10 cellular contexts compared by ENCODE assay signal in the genomic region with DNA sequence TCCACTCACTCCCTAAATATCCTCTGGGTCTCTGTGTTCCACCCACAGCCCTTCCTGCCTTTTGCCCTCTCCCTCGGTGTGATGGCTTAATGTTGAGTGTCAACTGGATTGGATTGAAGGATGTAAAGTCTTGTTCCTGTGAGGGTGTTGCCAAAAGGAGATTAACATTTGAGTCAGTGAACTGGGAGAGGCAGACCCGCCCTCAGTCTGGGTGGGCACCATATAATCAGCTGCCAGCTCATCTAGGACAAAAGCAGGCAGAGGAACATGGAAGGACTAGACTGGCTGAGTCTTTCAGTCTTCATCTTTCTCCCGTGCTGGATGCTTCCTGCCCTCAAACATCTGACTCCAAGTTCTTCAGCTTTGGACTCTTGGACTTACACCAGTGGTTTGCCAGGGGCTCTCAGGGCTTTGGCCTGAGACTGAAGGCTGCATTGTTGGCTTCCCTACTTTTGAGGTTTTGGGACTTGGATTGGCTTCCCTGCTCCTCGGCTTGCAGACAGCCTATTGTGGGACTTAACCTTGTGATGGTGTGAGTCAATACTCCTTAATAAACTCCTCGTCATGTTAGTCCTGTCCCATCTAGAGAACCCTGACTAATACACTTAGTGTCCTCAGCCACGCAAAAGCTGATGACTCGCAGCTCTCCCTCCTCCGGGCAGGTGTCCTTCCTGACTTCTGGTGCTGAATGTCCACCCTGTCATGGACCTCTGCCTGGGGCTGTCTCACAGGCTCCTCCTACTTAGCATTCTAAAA. TPM values are rescaled to one million over a fixed set of nuclear protein-coding genes. Genes with fewer than 3 reads are reported as not detected.
DNase-seq lines count a peak whose midpoint lies in the region; ATAC-seq, FAIRE-seq and TF ChIP-seq lines count a peak whose summit lies in the region.
"Had no signal": no experiment of that assay in that cellular context is flagged by ENCODE, and none has a peak within 500 bp of the region (broad histone marks: within the 10 kb centered on the region; RNA-seq: fewer than 3 reads in every experiment).

No MANE protein-coding gene starts in this region.

- H4K8ac ChIP-seq in H1 (ENCODE audit: extremely low read depth, insufficient read depth, low read length), result no peak overlapping the region

- peak overlapping the region; percentile 36; the same call in 1 of the 2 replicates for H2BK15ac ChIP-seq in H1 (ENCODE audit: low read length)

- H2AK5ac ChIP-seq in H1 (ENCODE audit: low read depth, low read length), result no peak overlapping the region

- no peaks in the 10 kb centered on the region for H3K9me2 ChIP-seq in PC-9 (ENCODE audit: insufficient read depth)

- no peak overlapping the region for H3K9ac ChIP-seq in H1 (replicated peaks in 1 of 4; ENCODE audit: extremely low read depth in 1 of 4, low read depth in 3 of 4, low read length in 3 of 4)
- H3K9ac ChIP-seq in HepG2 (ENCODE audit: insufficient read depth, low read depth, low read length), result no peak overlapping the region

- TF ChIP-seq CTCF in PC-9 (conservative IDR thresholded peaks at IDR 0.05) (no peak), H1 (IDR thresholded peaks at IDR 0.05; ENCODE audit: control extremely low read depth in 1 of 3, insufficient read depth in 1 of 3, low read depth in 1 of 3, low read length in 3 of 3) (no peak), neutrophil (IDR thresholded peaks at IDR 0.05) (no peak), HepG2 (CRISPR knock-in tag; IDR thresholded peaks at IDR 0.05) (no peak)

- peak overlapping the region; percentile 47; the same call in 1 of the 2 replicates for H3K27ac ChIP-seq in PC-9
- H3K27ac ChIP-seq in H1 (ENCODE audit: low read depth, low read length), result no peak overlapping the region
- peak overlapping the region; percentile 73 for H3K27ac ChIP-seq in neutrophil
- no peak overlapping the region for H3K27ac ChIP-seq in HepG2 (ENCODE audit: extremely low read length, insufficient read depth, low read length)

- CTCF ChIA-PET in PC-9 (lab: Charles Lee) (no interaction called here), H1 (lab: Charles Lee; ENCODE audit: partially characterized antibody) (interaction anchor here (0.5 to 3.3 kb wide), 5 partner anchors 12 to 174 kb away, joined by 3 to 22 read pairs (median 3); no protein-coding TSS in a partner anchor), HepG2 (lab: Yijun Ruan, JAX; ENCODE audit: low intra/inter-chr PET ratio, low total read pairs) (no interaction called here)

- H4K91ac ChIP-seq in H1 (replicated peaks; ENCODE audit: insufficient read length, low read length), result no peak overlapping the region

- H3K36me3 ChIP-seq in PC-9 (ENCODE audit: low read depth), result no peaks in the 10 kb centered on the region
- peaks cover 0 to 10% (median 0%) of the 10 kb centered on the region in 4 experiments; a peak in 1 of 8 replicates for H3K36me3 ChIP-seq in H1 (ENCODE audit: control insufficient read depth in 2 of 4, insufficient read depth in 4 of 4, low read length in 3 of 4)
- no peaks in the 10 kb centered on the region for H3K36me3 ChIP-seq in neutrophil
- no peaks in the 10 kb centered on the region for H3K36me3 ChIP-seq in HepG2 (replicated peaks in 1 of 2; ENCODE audit: control insufficient read depth in 1 of 2, insufficient read depth in 2 of 2, low read length in 2 of 2)

- H4K5ac ChIP-seq in H1 (ENCODE audit: insufficient read length, low read depth, low read length), result no peak overlapping the region

- no peak for TF ChIP-seq EP300 in H1 (IDR thresholded peaks at IDR 0.05; ENCODE audit: borderline replicate concordance in 1 of 2, low read depth in 2 of 2, low read length in 2 of 2)
- TF ChIP-seq EP300 in HepG2 (IDR thresholded peaks at IDR 0.05; ENCODE audit: low read depth in 2 of 2, low read length in 2 of 2), result no peak
- no peak for TF ChIP-seq EP300 in HepG2 (CRISPR knock-in tag; IDR thresholded peaks at IDR 0.05; ENCODE audit: borderline replicate concordance)

- no peak overlapping the region for H3K56ac ChIP-seq in H1 (replicated peaks; ENCODE audit: insufficient read length, low read depth, low read length)

- H3K18ac ChIP-seq in H1 (ENCODE audit: extremely low read depth, low read length), result peak overlapping the region; percentile 71; the same call in 1 of the 2 replicates

- no peak overlapping the region for H2BK120ac ChIP-seq in H1 (replicated peaks; ENCODE audit: low read depth, low read length)

- DNase-seq in Caki2 (ENCODE audit: low read depth) (peak; percentile 59), PC-9 (peak in 1 of 2 experiments; percentile 78), H1 (ENCODE audit: low read depth in 1 of 2, low spot score in 2 of 2) (no peak), HepG2 (ENCODE audit: low spot score) (no peak)
- DNase-seq in stimulated activated CD4-positive, alpha-beta T cell treated with anti-CD3 and anti-CD28 coated beads, Interleukin-12 subunit alpha, Interleukin-12 subunit beta, amount 100 ng/mL, for 4 hours, result no peak
- DNase-seq: NCI-H748 treated with DMSO at 0.1 percent for 48 hours had no signal

- H3K9me3 ChIP-seq in PC-9 (ENCODE audit: insufficient read depth, low read depth) (no peaks in the 10 kb centered on the region), H1 (ENCODE audit: insufficient read depth in 2 of 2, low read depth in 1 of 2, low read length in 1 of 2) (no peaks in the 10 kb centered on the region), neutrophil (no peaks in the 10 kb centered on the region), HepG2 (ENCODE audit: low read length) (no peaks in the 10 kb centered on the region)

- 0 out of 2 replicates have a peak overlapping the region, but pooled peaks have one; percentile 23 for H3K4me2 ChIP-seq in PC-9
- H3K4me2 ChIP-seq in H1 (ENCODE audit: insufficient read depth in 1 of 2, low read depth in 2 of 2, low read length in 2 of 2), result no peak overlapping the region; a peak in 1 of 4 replicates
- H3K4me2 ChIP-seq in HepG2 (ENCODE audit: low read depth, low read length), result no peak overlapping the region

- TF ChIP-seq POLR2A in H1 (IDR thresholded peaks at IDR 0.05; ENCODE audit: control extremely low read depth in 1 of 2, low read depth in 2 of 2, low read length in 2 of 2), result no peak
- no peak for TF ChIP-seq POLR2A in HepG2 (IDR thresholded peaks at IDR 0.05; ENCODE audit: insufficient read depth in 1 of 2, low read depth in 2 of 2, low read length in 2 of 2)

- H3K27me3 ChIP-seq in PC-9 (ENCODE audit: insufficient read depth, low read depth), result no peaks in the 10 kb centered on the region
- H3K27me3 ChIP-seq in H1 (replicated peaks in 1 of 4; ENCODE audit: control insufficient read depth in 3 of 4, extremely low read depth in 1 of 4, insufficient read depth in 3 of 4, low read length in 3 of 4), result no peaks in the 10 kb centered on the region
- H3K27me3 ChIP-seq in neutrophil, result no peaks in the 10 kb centered on the region
- H3K27me3 ChIP-seq in HepG2 (ENCODE audit: control insufficient read depth in 1 of 2, insufficient read depth in 2 of 2, low read length in 2 of 2), result no peaks in the 10 kb centered on the region; a peak in 1 of 5 replicates

- H3K4me3 ChIP-seq in PC-9 (no peak overlapping the region), H1 (ENCODE audit: extremely low read depth in 1 of 4, insufficient read depth in 2 of 4, low read depth in 3 of 4, low read length in 4 of 4) (no peak overlapping the region), neutrophil (ENCODE audit: low read depth in 1 of 2, low read length in 1 of 2) (no peak overlapping the region), HepG2 (replicated peaks in 1 of 3; ENCODE audit: insufficient read depth in 1 of 3, low read depth in 2 of 3, low read length in 3 of 3) (no peak overlapping the region)

- FAIRE-seq in H1 (lab: Jason Lieb, UNC) (no peak), HepG2 (lab: Jason Lieb, UNC) (no peak)
- FAIRE-seq: GM12891 had no signal

- intact Hi-C loops in PC-9 (cut with micrococcal nuclease; ENCODE audit: unreplicated experiment), result no loop called here
- intact Hi-C loops in HepG2 (cut with micrococcal nuclease; ENCODE audit: unreplicated experiment), result no loop called here

- peaks cover 19% of the 10 kb centered on the region; the same call in 1 of the 2 replicates for H3F3A ChIP-seq in PC-9 (ENCODE audit: insufficient read depth, low read depth)

- H2BK20ac ChIP-seq in H1 (ENCODE audit: low read length), result peak overlapping the region; percentile 84; the same call in 1 of the 2 replicates

- H2BK12ac ChIP-seq in H1 (ENCODE audit: low read depth, low read length), result no peak overlapping the region

- H3K4me1 ChIP-seq in PC-9 (replicated peaks; ENCODE audit: insufficient read depth) (peaks cover 33% of the 10 kb centered on the region), H1 (replicated peaks in 1 of 4; ENCODE audit: control insufficient read depth in 3 of 4, insufficient read depth in 4 of 4, low read length in 3 of 4) (peaks cover 5 to 17% (median 10%) of the 10 kb centered on the region in 4 experiments), neutrophil (ENCODE audit: control insufficient read depth in 1 of 2, insufficient read depth in 1 of 2, low read depth in 1 of 2, low read length in 1 of 2) (peaks cover 83 to 94% of the 10 kb centered on the region in 2 experiments), HepG2 (ENCODE audit: insufficient read depth, low read length) (peaks cover 52% of the 10 kb centered on the region)

- H3K23ac ChIP-seq in H1 (ENCODE audit: insufficient read length), result no peak overlapping the region

- BruUV-seq in PC-9 (replicated peaks; lab: Mats Ljungman, UMichigan) (no TSS peak), HepG2 (replicated peaks; lab: Mats Ljungman, UMichigan) (no TSS peak)

- no peak for ATAC-seq in HepG2
- no peak for ATAC-seq in GM18861 (IDR thresholded peaks at IDR 0.05; ENCODE audit: unreplicated experiment)
- no peak for ATAC-seq in GM21367 (IDR thresholded peaks at IDR 0.05; ENCODE audit: unreplicated experiment)

- 78% methylated on average over 7 of the region's 8 CpGs; no CpG with 5 or more reads in 1 of the 2 experiments for WGBS in H1 (ENCODE audit: extremely low coverage in 1 of 2, insufficient coverage in 1 of 2, insufficient read length in 1 of 2, insufficient replicate concordance in 2 of 2, low coverage in 1 of 2, low lambda C conversion rate in 2 of 2, missing lambda C conversion rate in 1 of 2), 2 experiments
- 77% methylated on average over 8 of the region's 8 CpGs for WGBS in HepG2 (ENCODE audit: low lambda C conversion rate)

- POLR2A ChIA-PET in PC-9 (lab: Charles Lee; ENCODE audit: unreplicated experiment) (no interaction called here), H1 (lab: Charles Lee; ENCODE audit: partially characterized antibody) (interaction anchor here (1.1 to 2.2 kb wide), 2 partner anchors 12 to 51 kb away, joined by 3 to 7 read pairs; no protein-coding TSS in a partner anchor), HepG2 (lab: Yijun Ruan, JAX) (no interaction called here)

- H3K23me2 ChIP-seq in H1 (ENCODE audit: low read depth, low read length), result no peaks in the 10 kb centered on the region

- peak overlapping the region; percentile 45; the same call in 1 of the 2 replicates for H2BK5ac ChIP-seq in H1 (ENCODE audit: low read depth, low read length)

- no peaks in the 10 kb centered on the region for H3K79me1 ChIP-seq in H1 (ENCODE audit: low read depth, low read length)

- TF ChIP-seq RAD21 in H1 (IDR thresholded peaks at IDR 0.05 in 1 of 2, conservative IDR thresholded peaks at IDR 0.05 in 1 of 2; ENCODE audit: low read depth in 2 of 2, low read length in 2 of 2) (no peak), HepG2 (CRISPR knock-in tag; IDR thresholded peaks at IDR 0.05) (no peak)

- no peak overlapping the region for H3K14ac ChIP-seq in H1 (ENCODE audit: insufficient read length)

- no peaks in the 10 kb centered on the region for H3K79me2 ChIP-seq in PC-9 (ENCODE audit: low read depth)
- peaks cover 0 to 15% of the 10 kb centered on the region in 2 experiments; a peak in 1 of 4 replicates for H3K79me2 ChIP-seq in H1 (ENCODE audit: control insufficient read depth in 1 of 2, insufficient read depth in 2 of 2, low read length in 2 of 2)
- H3K79me2 ChIP-seq in HepG2 (ENCODE audit: insufficient read depth, low read length), result peaks cover 20% of the 10 kb centered on the region

- H3K4ac ChIP-seq in H1 (replicated peaks; ENCODE audit: insufficient read length, low read depth, low read length), result no peak overlapping the region

- in situ Hi-C loops in Caki2 (cut with HindIII; ENCODE audit: low pct_unique_long_range_greater_than_20kb, low sequenced_read_pairs), result no loop called here
- in situ Hi-C loops in HepG2 (cut with HindIII; ENCODE audit: extremely low pct_ligation_motif_present, low pct_unique_long_range_greater_than_20kb), result no loop called here

- H2AFZ ChIP-seq in PC-9 (no peak overlapping the region), H1 (ENCODE audit: low read length) (no peak overlapping the region), HepG2 (ENCODE audit: low read length) (no peak overlapping the region)

- H4K20me1 ChIP-seq in PC-9 (ENCODE audit: insufficient read depth), result no peaks in the 10 kb centered on the region
- H4K20me1 ChIP-seq in H1 (replicated peaks in 1 of 2; ENCODE audit: control insufficient read depth in 1 of 2, insufficient read depth in 2 of 2, low read length in 2 of 2), result no peaks in the 10 kb centered on the region
- H4K20me1 ChIP-seq in HepG2 (ENCODE audit: insufficient read depth, low read length), result no peaks in the 10 kb centered on the region

RNA-seq across cellular contexts. Expression of gene DGLUCY, which starts 5.9 kb away (rescaled TPM):
- total RNA-seq in Caki2 (2014; rRNA removed; shearing (Covaris generic); ENCODE audit: low replicate concordance), result 15.5 and 25.5 TPM in 2 replicates
- total RNA-seq in PC-9 (2021) (14.4 and 15.9 TPM in 2 replicates), HepG2 (2016; rRNA removed; fragmentation: Illumina TruSeq; extraction: Trizol) (16.6 and 36.3 TPM in 2 replicates)
- 27.7 and 31.8 TPM in 2 replicates for total RNA-seq in H1 (2021; fragmentation: NEBNext Ultra II Directional; extraction: Animal tissue kit (Norgen Biotek cat#: 25700))
- polyA plus RNA-seq in H1 (2011; rRNA removed) (24.6 and 24.9 TPM in 2 replicates), HepG2 (2011; rRNA removed) (14.8 and 18.8 TPM in 2 replicates)
- polyA plus RNA-seq in H1 (2011; cell fraction: cytosol; rRNA removed), result 32.1 TPM
- 84.2 TPM for polyA plus RNA-seq in H1 (2011; cell fraction: nucleus; rRNA removed)
- polyA plus RNA-seq in H1 (2012, experiment 1 of 2), result 24.5 to 36.7 TPM (median 30.5 TPM) in 4 replicates
- polyA plus RNA-seq in H1 (2012, experiment 2 of 2), result 22.5 TPM
- 28.4 TPM for polyA plus RNA-seq in H1 (2013, experiment 1 of 2)
- 25.3 TPM for polyA plus RNA-seq in H1 (2013, experiment 2 of 2)
- 51.0 and 58.0 TPM in 2 replicates for polyA minus RNA-seq in H1 (2011; rRNA and poly(A)+ RNA removed)
- polyA minus RNA-seq in H1 (2011; cell fraction: cytosol; rRNA and poly(A)+ RNA removed), result 31.0 TPM
- polyA minus RNA-seq in H1 (2011; cell fraction: nucleus; rRNA and poly(A)+ RNA removed), result 60.7 TPM
- 7.4 and 10.5 TPM in 2 replicates for total RNA-seq in HepG2 (2016; cell fraction: cytosol; rRNA removed; fragmentation: Illumina TruSeq; extraction: Trizol; ENCODE audit: low read depth)
- 19.2 and 33.7 TPM in 2 replicates for total RNA-seq in HepG2 (2016; cell fraction: insoluble cytoplasmic fraction; rRNA removed; fragmentation: Illumina TruSeq; extraction: Trizol)
- 13.9 and 17.2 TPM in 2 replicates for total RNA-seq in HepG2 (2016; cell fraction: membrane; rRNA removed; fragmentation: Illumina TruSeq; extraction: Trizol)
- total RNA-seq in HepG2 (2016; cell fraction: nucleus; rRNA removed; fragmentation: Illumina TruSeq; extraction: Trizol), result 41.0 and 53.4 TPM in 2 replicates
- polyA plus RNA-seq in HepG2 (2011; cell fraction: cytosol; rRNA removed), result 10.0 and 10.9 TPM in 2 replicates
- 69.0 and 79.9 TPM in 2 replicates for polyA plus RNA-seq in HepG2 (2011; cell fraction: nucleus; rRNA removed)
- 14.0 and 15.8 TPM in 2 replicates for polyA plus RNA-seq in HepG2 (2012)
- 7.4 and 8.4 TPM in 2 replicates for polyA plus RNA-seq in HepG2 (2016; cell fraction: cytosol; fragmentation: Illumina TruSeq; extraction: Trizol; ENCODE audit: low read depth)
- 12.6 and 15.7 TPM in 2 replicates for polyA plus RNA-seq in HepG2 (2016; cell fraction: insoluble cytoplasmic fraction; fragmentation: Illumina TruSeq; extraction: Trizol; ENCODE audit: low read depth)
- 11.4 and 11.6 TPM in 2 replicates for polyA plus RNA-seq in HepG2 (2016; cell fraction: membrane; fragmentation: Illumina TruSeq; extraction: Trizol; ENCODE audit: low read depth)
- 45.5 and 47.0 TPM in 2 replicates for polyA plus RNA-seq in HepG2 (2016; cell fraction: nucleus; fragmentation: Illumina TruSeq; extraction: Trizol; ENCODE audit: insufficient read depth, low read depth)
- polyA minus RNA-seq in HepG2 (2011; rRNA and poly(A)+ RNA removed; ENCODE audit: low replicate concordance), result 6.1 and 32.7 TPM in 2 replicates
- polyA minus RNA-seq in HepG2 (2011; cell fraction: cytosol; rRNA and poly(A)+ RNA removed), result 9.4 and 9.6 TPM in 2 replicates
- 44.3 and 59.9 TPM in 2 replicates for polyA minus RNA-seq in HepG2 (2011; cell fraction: nucleus; rRNA and poly(A)+ RNA removed)

RNA-seq across cellular contexts. Expression of gene RPS6KA5, which starts 59.3 kb away (rescaled TPM):
- total RNA-seq in Caki2 (2014; rRNA removed; shearing (Covaris generic); ENCODE audit: low replicate concordance), result 4.0 and 5.2 TPM in 2 replicates
- 3.0 and 3.5 TPM in 2 replicates for total RNA-seq in PC-9 (2021)
- total RNA-seq in H1 (2021; fragmentation: NEBNext Ultra II Directional; extraction: Animal tissue kit (Norgen Biotek cat#: 25700)), result 3.1 and 3.2 TPM in 2 replicates
- 0.85 and 0.93 TPM in 2 replicates for polyA plus RNA-seq in H1 (2011; rRNA removed)
- 1.4 TPM for polyA plus RNA-seq in H1 (2011; cell fraction: cytosol; rRNA removed)
- 1.3 TPM for polyA plus RNA-seq in H1 (2011; cell fraction: nucleus; rRNA removed)
- polyA plus RNA-seq in H1 (2012, experiment 1 of 2), result 1.2 to 2.0 TPM (median 1.4 TPM) in 4 replicates
- 0.10 TPM for polyA plus RNA-seq in H1 (2012, experiment 2 of 2)
- 1.9 TPM for polyA plus RNA-seq in H1 (2013, experiment 1 of 2)
- polyA plus RNA-seq in H1 (2013, experiment 2 of 2), result 1.5 TPM
- 2.7 TPM in 2 replicates for polyA minus RNA-seq in H1 (2011; rRNA and poly(A)+ RNA removed)
- polyA minus RNA-seq in H1 (2011; cell fraction: cytosol; rRNA and poly(A)+ RNA removed), result 1.8 TPM
- 4.1 TPM for polyA minus RNA-seq in H1 (2011; cell fraction: nucleus; rRNA and poly(A)+ RNA removed)
- 0.58 and 0.65 TPM in 2 replicates for total RNA-seq in HepG2 (2016; rRNA removed; fragmentation: Illumina TruSeq; extraction: Trizol)
- 0.10 and 0.44 TPM in 2 replicates for total RNA-seq in HepG2 (2016; cell fraction: cytosol; rRNA removed; fragmentation: Illumina TruSeq; extraction: Trizol; ENCODE audit: low read depth)
- total RNA-seq in HepG2 (2016; cell fraction: insoluble cytoplasmic fraction; rRNA removed; fragmentation: Illumina TruSeq; extraction: Trizol), result 0.59 and 0.67 TPM in 2 replicates
- 0.21 and 0.25 TPM in 2 replicates for total RNA-seq in HepG2 (2016; cell fraction: membrane; rRNA removed; fragmentation: Illumina TruSeq; extraction: Trizol)
- total RNA-seq in HepG2 (2016; cell fraction: nucleus; rRNA removed; fragmentation: Illumina TruSeq; extraction: Trizol), result 0.81 and 0.84 TPM in 2 replicates
- 0.40 and 0.50 TPM in 2 replicates for polyA plus RNA-seq in HepG2 (2011; rRNA removed)
- 0.27 and 0.42 TPM in 2 replicates for polyA plus RNA-seq in HepG2 (2011; cell fraction: cytosol; rRNA removed)
- 0.43 and 0.88 TPM in 2 replicates for polyA plus RNA-seq in HepG2 (2011; cell fraction: nucleus; rRNA removed)
- 1.2 and 1.7 TPM in 2 replicates for polyA plus RNA-seq in HepG2 (2012)
- under 0.01 and 0.05 TPM in 2 replicates for polyA plus RNA-seq in HepG2 (2016; cell fraction: cytosol; fragmentation: Illumina TruSeq; extraction: Trizol; ENCODE audit: low read depth)
- 0.30 and 0.43 TPM in 2 replicates for polyA plus RNA-seq in HepG2 (2016; cell fraction: insoluble cytoplasmic fraction; fragmentation: Illumina TruSeq; extraction: Trizol; ENCODE audit: low read depth)
- polyA plus RNA-seq in HepG2 (2016; cell fraction: membrane; fragmentation: Illumina TruSeq; extraction: Trizol; ENCODE audit: low read depth), result 0.03 and 0.06 TPM in 2 replicates
- polyA plus RNA-seq in HepG2 (2016; cell fraction: nucleus; fragmentation: Illumina TruSeq; extraction: Trizol; ENCODE audit: insufficient read depth, low read depth), result 0.30 and 0.45 TPM in 2 replicates
- polyA minus RNA-seq in HepG2 (2011; rRNA and poly(A)+ RNA removed; ENCODE audit: low replicate concordance), result 0.44 and 8.9 TPM in 2 replicates
- 0.44 and 1.2 TPM in 2 replicates for polyA minus RNA-seq in HepG2 (2011; cell fraction: cytosol; rRNA and poly(A)+ RNA removed)
- 3.4 and 3.7 TPM in 2 replicates for polyA minus RNA-seq in HepG2 (2011; cell fraction: nucleus; rRNA and poly(A)+ RNA removed)

Comparison
In these comparisons a context has a peak if more than half of its experiments do, and no peak if none do; other contexts are left out.
1. H3K27ac ChIP-seq: peak in PC-9 (single experiment) and neutrophil (single experiment); none in H1 (single experiment) and HepG2 (single experiment).